Comparison of ENCODE assay signal across 1 cellular context in the genomic region with DNA sequence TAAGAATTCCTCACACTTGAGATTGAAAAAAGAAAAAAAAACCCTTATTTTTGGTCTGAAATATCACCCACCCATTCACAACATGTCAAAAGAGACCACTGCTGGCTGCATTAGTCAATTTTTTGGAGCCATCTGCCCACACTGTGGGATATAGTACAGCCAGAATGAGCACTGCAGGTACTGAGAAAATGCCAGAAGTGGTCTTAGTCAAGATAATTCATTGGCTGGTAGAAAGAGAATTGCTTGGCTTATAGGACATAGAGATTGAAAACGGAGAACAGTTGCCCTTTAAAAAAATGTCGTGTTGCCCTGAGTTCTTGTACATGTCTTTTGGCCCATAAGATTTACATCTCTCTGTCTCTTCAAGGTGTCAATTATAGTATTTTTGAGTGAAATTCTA.
TF ChIP-seq lines count a peak whose summit lies in the region.

No MANE protein-coding gene starts in this region.

TF ChIP-seq in GM23338, 12 proteins besides CTCF, POLR2A, EP300 and RAD21 (continued from another document):
- TF ChIP-seq, protein P1, sequence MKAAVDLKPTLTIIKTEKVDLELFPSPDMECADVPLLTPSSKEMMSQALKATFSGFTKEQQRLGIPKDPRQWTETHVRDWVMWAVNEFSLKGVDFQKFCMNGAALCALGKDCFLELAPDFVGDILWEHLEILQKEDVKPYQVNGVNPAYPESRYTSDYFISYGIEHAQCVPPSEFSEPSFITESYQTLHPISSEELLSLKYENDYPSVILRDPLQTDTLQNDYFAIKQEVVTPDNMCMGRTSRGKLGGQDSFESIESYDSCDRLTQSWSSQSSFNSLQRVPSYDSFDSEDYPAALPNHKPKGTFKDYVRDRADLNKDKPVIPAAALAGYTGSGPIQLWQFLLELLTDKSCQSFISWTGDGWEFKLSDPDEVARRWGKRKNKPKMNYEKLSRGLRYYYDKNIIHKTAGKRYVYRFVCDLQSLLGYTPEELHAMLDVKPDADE (IDR thresholded peaks at IDR 0.05) = no peak
- TF ChIP-seq ZNF331 (CRISPR knock-in tag; IDR thresholded peaks at IDR 0.05; ENCODE audit: low read depth) = no peak
